Comparison of ENCODE assay signal across 1 cellular context in genomic region chr12:10557766-10558165, GRCh38.
TF ChIP-seq lines count a peak whose summit lies in the region.

No MANE protein-coding gene starts in this region.

TF ChIP-seq in GM23338, 12 proteins besides CTCF, POLR2A, EP300 and RAD21 (continued from another document):
- TF ChIP-seq ZNF462 (CRISPR knock-in tag; IDR thresholded peaks at IDR 0.05), result no peak
TF ChIP-seq in GM23338: peak in this region for 0.
